Comparison of ENCODE assay signal across 21 cellular contexts in the genomic region with DNA sequence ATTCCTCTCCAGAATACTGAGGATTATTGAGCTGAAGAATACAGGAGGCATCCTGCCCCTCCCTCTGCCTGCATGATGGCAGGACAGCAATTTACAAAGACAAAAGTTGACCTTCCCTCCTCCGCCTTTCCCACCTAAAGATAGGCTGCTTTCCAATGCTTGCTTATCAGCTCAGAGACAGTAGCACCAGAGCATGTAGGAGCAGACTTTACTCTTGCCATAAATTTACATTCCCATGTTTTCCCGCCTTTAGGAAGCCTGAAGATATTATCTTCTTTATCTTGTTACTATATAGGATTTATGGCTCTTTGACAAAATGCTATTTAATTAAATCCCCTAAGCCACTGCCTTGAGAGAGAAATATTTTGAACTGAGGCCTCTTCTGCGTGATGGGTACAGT.
"Had no signal": no experiment of that assay in that cellular context is flagged by ENCODE, and none has a peak within 500 bp of the region (broad histone marks: within the 10 kb centered on the region; RNA-seq: fewer than 3 reads in every experiment).

No MANE protein-coding gene starts in this region.

- DNase-seq: activated CD4-positive, alpha-beta memory T cell treated with anti-CD3 and anti-CD28 coated beads, Interleukin-2, amount 10 ng/mL, durations not matched to agents 7 days and 5 days; activated CD4-positive, alpha-beta T cell treated with anti-CD3 and anti-CD28 coated beads for 36 hours; activated CD4-positive, alpha-beta T cell treated with anti-CD3 and anti-CD28 coated beads, Interleukin-2, amount 50 U/mL, for 1 hour; activated CD4-positive, CD25-positive, alpha-beta regulatory T cell; activated gamma-delta T cell; activated naive CD4-positive, alpha-beta T cell treated with anti-CD3 and anti-CD28 coated beads for 36 hours; activated T-cell treated with anti-CD3 and anti-CD28 coated beads for 4 hours; activated T-cell treated with anti-CD3 and anti-CD28 coated beads, Interleukin-2, amount 50 U/mL, for 48 hours; amygdala; KG1; NCI-H1048; NCI-H1694 treated with DMSO at 0.1 percent for 48 hours; NCI-H526; PC-3; SHP77; T-helper 17 cell; T-helper 9 cell had no signal

- H3K27me3 Mint-ChIP-seq: central memory CD8-positive, alpha-beta T cell had no signal

- H3K9me3 Mint-ChIP-seq: activated CD4-positive, alpha-beta memory T cell treated with anti-CD3 and anti-CD28 coated beads, Interleukin-2, amount 10 ng/mL, durations not matched to agents 7 days and 5 days; activated naive CD4-positive, alpha-beta T cell treated with anti-CD3 and anti-CD28 coated beads for 36 hours; activated T-helper 17 cell treated with anti-CD3 and anti-CD28 coated beads, Interleukin-2, amount 50 U/mL, for 72 hours; brain; central memory CD8-positive, alpha-beta T cell had no signal

- H3K36me3 Mint-ChIP-seq: activated naive CD8-positive, alpha-beta T cell; brain had no signal

- H3K4me1 Mint-ChIP-seq: activated CD4-positive, alpha-beta T cell treated with anti-CD3 and anti-CD28 coated beads for 36 hours; activated T-helper 17 cell treated with anti-CD3 and anti-CD28 coated beads, Interleukin-2, amount 50 U/mL, for 72 hours; central memory CD8-positive, alpha-beta T cell; T-helper 17 cell had no signal

- ATAC-seq: activated CD4-positive, alpha-beta T cell treated with anti-CD3 and anti-CD28 coated beads for 36 hours; activated T-helper 17 cell treated with anti-CD3 and anti-CD28 coated beads, Interleukin-2, amount 50 U/mL, for 72 hours; PC-3; T-helper 17 cell had no signal

- H3K27ac Mint-ChIP-seq: activated CD4-positive, alpha-beta memory T cell treated with anti-CD3 and anti-CD28 coated beads, Interleukin-2, amount 10 ng/mL, durations not matched to agents 7 days and 5 days; activated CD4-positive, alpha-beta T cell treated with anti-CD3 and anti-CD28 coated beads for 36 hours; activated naive CD4-positive, alpha-beta T cell treated with anti-CD3 and anti-CD28 coated beads for 36 hours; activated naive CD8-positive, alpha-beta T cell; activated T-helper 17 cell treated with anti-CD3 and anti-CD28 coated beads, Interleukin-2, amount 50 U/mL, for 72 hours; brain; T-helper 17 cell had no signal

- H3K4me3 Mint-ChIP-seq: activated CD4-positive, alpha-beta memory T cell treated with anti-CD3 and anti-CD28 coated beads, Interleukin-2, amount 10 ng/mL, durations not matched to agents 7 days and 5 days; activated CD4-positive, alpha-beta T cell treated with anti-CD3 and anti-CD28 coated beads for 36 hours; activated naive CD4-positive, alpha-beta T cell treated with anti-CD3 and anti-CD28 coated beads for 36 hours; activated naive CD8-positive, alpha-beta T cell; activated T-helper 17 cell treated with anti-CD3 and anti-CD28 coated beads, Interleukin-2, amount 50 U/mL, for 72 hours; brain; central memory CD8-positive, alpha-beta T cell; T-helper 17 cell had no signal
